Comparison of ENCODE assay signal across 22 cellular contexts in the genomic region with DNA sequence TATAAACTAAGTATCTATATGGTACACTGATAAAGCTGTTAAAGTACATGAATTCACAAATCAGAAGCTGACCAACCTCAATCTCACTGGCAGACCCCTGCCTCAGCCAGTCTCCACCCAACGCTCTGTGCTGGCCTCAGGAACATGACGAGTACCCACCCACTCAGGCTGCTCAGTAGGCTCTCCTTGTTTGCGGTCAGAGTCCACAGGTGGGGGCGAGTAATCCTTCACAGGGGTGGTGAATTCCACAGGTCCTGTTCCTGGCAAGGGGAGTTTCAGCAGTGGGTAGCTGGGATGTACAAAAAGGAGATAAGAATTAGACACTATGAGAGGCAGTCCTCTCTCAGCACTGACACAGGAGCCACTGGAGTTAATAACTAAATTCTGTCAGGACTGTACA. TPM values are rescaled to one million over a fixed set of nuclear protein-coding genes. Genes with fewer than 3 reads are reported as not detected.
DNase-seq lines count a peak whose midpoint lies in the region; ATAC-seq lines count a peak whose summit lies in the region.
"Had no signal": no experiment of that assay in that cellular context is flagged by ENCODE, and none has a peak within 500 bp of the region (broad histone marks: within the 10 kb centered on the region; RNA-seq: fewer than 3 reads in every experiment).

No MANE protein-coding gene starts in this region.

- no peak overlapping the region for H3K4me2 ChIP-seq in neuronal stem cell (ENCODE audit: insufficient read depth, low read length, poor library complexity, severe bottlenecking)

- no peak overlapping the region for H3K18ac ChIP-seq in neuronal stem cell (ENCODE audit: low read length)

- H3K27me3 ChIP-seq in mucosa of rectum (ENCODE audit: control insufficient read depth in 2 of 2, insufficient read depth in 2 of 2, low read length in 2 of 2) = no peaks in the 10 kb centered on the region
- H3K27me3 ChIP-seq in aorta (ENCODE audit: control insufficient read depth in 1 of 2, insufficient read depth in 2 of 2, low read length in 1 of 2) = no peaks in the 10 kb centered on the region
- no peaks in the 10 kb centered on the region for H3K27me3 ChIP-seq in neuronal stem cell (ENCODE audit: control insufficient read depth in 3 of 3, insufficient read depth in 3 of 3, low read depth in 1 of 3, low read length in 3 of 3)

- ATAC-seq in left colon (peak; percentile 79), aorta (ENCODE audit: low FRiP score) (no peak), GM19328 (IDR thresholded peaks at IDR 0.05; ENCODE audit: unreplicated experiment) (no peak), HG02763 (IDR thresholded peaks at IDR 0.05; ENCODE audit: unreplicated experiment) (no peak)
- ATAC-seq: PC-3 had no signal

- no peaks in the 10 kb centered on the region for H3K79me1 ChIP-seq in neuronal stem cell (ENCODE audit: low read depth, low read length)

- peaks cover 29 to 41% of the 10 kb centered on the region in 2 donors for H3K36me3 ChIP-seq in mucosa of rectum (ENCODE audit: control insufficient read depth in 2 of 2, insufficient read depth in 2 of 2, low read length in 2 of 2)
- H3K36me3 ChIP-seq in aorta (ENCODE audit: control insufficient read depth in 1 of 2, insufficient read depth in 2 of 2, low read length in 1 of 2) = peaks cover 3 to 10% of the 10 kb centered on the region in 2 donors
- peaks cover 23 to 64% of the 10 kb centered on the region in 2 donors for H3K36me3 ChIP-seq in neuronal stem cell (replicated peaks in 1 of 2; ENCODE audit: control insufficient read depth in 2 of 2, insufficient read depth in 2 of 2, low read length in 2 of 2)

- peaks cover 4% of the 10 kb centered on the region for H3K4me1 Mint-ChIP-seq in activated naive CD4-positive, alpha-beta T cell treated with anti-CD3 and anti-CD28 coated beads, Interleukin-2, amount 50 U/mL, for 24 hours
- H3K4me1 Mint-ChIP-seq: B cell had no signal

- H3K9me3 ChIP-seq in mucosa of rectum (ENCODE audit: control insufficient read depth in 2 of 2, low read length in 2 of 2) (no peaks in the 10 kb centered on the region), aorta (ENCODE audit: control insufficient read depth, low read length) (no peaks in the 10 kb centered on the region), neuronal stem cell (replicated peaks in 1 of 2; ENCODE audit: control insufficient read depth in 2 of 2, insufficient read depth in 1 of 2, low read depth in 1 of 2, low read length in 2 of 2) (peaks cover 0 to 13% of the 10 kb centered on the region in 2 donors)

- H2AK5ac ChIP-seq in neuronal stem cell (ENCODE audit: low read depth, low read length) = no peak overlapping the region

- H2AFZ ChIP-seq in neuronal stem cell (ENCODE audit: low read length) = no peak overlapping the region

- WGBS in aorta, 2 donors = 94% methylated on average over 4 of the region's 4 CpGs
- WGBS in neuronal stem cell (ENCODE audit: extremely low coverage in 2 of 2, insufficient read length in 2 of 2, insufficient replicate concordance in 1 of 2), 2 donors = no CpG with 5 or more reads among the region's 4 CpGs

- no peak overlapping the region for H2BK15ac ChIP-seq in neuronal stem cell (ENCODE audit: low read length)

- H2BK120ac ChIP-seq in neuronal stem cell (ENCODE audit: low read depth, low read length) = no peak overlapping the region

- no peaks in the 10 kb centered on the region for H3K9me3 Mint-ChIP-seq in activated naive CD4-positive, alpha-beta T cell treated with anti-CD3 and anti-CD28 coated beads, Interleukin-2, amount 50 U/mL, for 24 hours
- H3K9me3 Mint-ChIP-seq: CD4-positive, CD25-positive, alpha-beta regulatory T cell had no signal

- DNase-seq in activated naive CD4-positive, alpha-beta T cell treated with Interleukin-2 at 50 U/mL for 16 hours = no peak
- DNase-seq in left colon (peak; percentile 62 to 80), aorta (peak; percentile 12 to 43), neuronal stem cell (ENCODE audit: low spot score) (no peak)
- DNase-seq: 8988T; CD4-positive, CD25-positive, alpha-beta regulatory T cell; COR-L47; H7; IMR-90; NCI-H1417; NCI-H187; NCI-H226; NCI-H524; NCI-H82; PC-3; RPMI8226 had no signal

- no peak overlapping the region for H3K14ac ChIP-seq in neuronal stem cell (ENCODE audit: low read length)

- H3K9ac ChIP-seq in mucosa of rectum (ENCODE audit: low read depth in 1 of 2, low read length in 2 of 2) = peak overlapping the region; percentile 52 to 55
- no peak overlapping the region for H3K9ac ChIP-seq in neuronal stem cell (ENCODE audit: low read depth, low read length, poor library complexity)

- H3K4me1 ChIP-seq in mucosa of rectum (ENCODE audit: control insufficient read depth in 2 of 2, insufficient read depth in 2 of 2, low read length in 2 of 2) = peaks cover 23 to 38% of the 10 kb centered on the region in 2 donors
- H3K4me1 ChIP-seq in aorta (ENCODE audit: control insufficient read depth in 1 of 2, insufficient read depth in 2 of 2, low read length in 2 of 2) = no peaks in the 10 kb centered on the region
- H3K4me1 ChIP-seq in neuronal stem cell (ENCODE audit: control insufficient read depth in 2 of 2, insufficient read depth in 1 of 2, low read depth in 1 of 2, low read length in 2 of 2) = peaks cover 5 to 13% of the 10 kb centered on the region in 2 donors

- H3K27ac ChIP-seq in mucosa of rectum (ENCODE audit: low read depth in 2 of 2, low read length in 2 of 2) (peak overlapping the region; percentile 79 to 96), aorta (ENCODE audit: low read depth in 1 of 2, low read length in 2 of 2) (no peak overlapping the region), neuronal stem cell (replicated peaks; ENCODE audit: low read length) (no peak overlapping the region)
- H3K27ac ChIP-seq: HL-60 had no signal

- H2BK12ac ChIP-seq in neuronal stem cell (ENCODE audit: low read length) = no peak overlapping the region

- H3K4ac ChIP-seq in neuronal stem cell (ENCODE audit: low read length) = no peak overlapping the region

- H3K4me3 ChIP-seq in mucosa of rectum (ENCODE audit: low read length in 2 of 2) (no peak overlapping the region), aorta (ENCODE audit: low read length in 2 of 2) (no peak overlapping the region), neuronal stem cell (ENCODE audit: low read length in 2 of 2) (no peak overlapping the region)

- H3K23ac ChIP-seq in neuronal stem cell (ENCODE audit: low read depth, low read length, poor library complexity) = no peak overlapping the region

- no peaks in the 10 kb centered on the region for H3K27me3 Mint-ChIP-seq in activated naive CD4-positive, alpha-beta T cell treated with anti-CD3 and anti-CD28 coated beads, Interleukin-2, amount 50 U/mL, for 24 hours
- H3K27me3 Mint-ChIP-seq: B cell; CD4-positive, CD25-positive, alpha-beta regulatory T cell had no signal

- H3K36me3 Mint-ChIP-seq in activated naive CD4-positive, alpha-beta T cell treated with anti-CD3 and anti-CD28 coated beads, Interleukin-2, amount 50 U/mL, for 24 hours = peaks cover 13% of the 10 kb centered on the region

- intact Hi-C loops in left colon (cut with DNase I, micrococcal nuclease) (no loop called here), aorta (cut with DNase I) (no loop called here)

- H4K8ac ChIP-seq in neuronal stem cell (ENCODE audit: low read depth, low read length) = no peak overlapping the region

- peak overlapping the region; percentile 30 for H3K27ac Mint-ChIP-seq in activated naive CD4-positive, alpha-beta T cell treated with anti-CD3 and anti-CD28 coated beads, Interleukin-2, amount 50 U/mL, for 24 hours
- H3K27ac Mint-ChIP-seq: B cell had no signal

- no peak overlapping the region for H3K4me3 Mint-ChIP-seq in activated naive CD4-positive, alpha-beta T cell treated with anti-CD3 and anti-CD28 coated beads, Interleukin-2, amount 50 U/mL, for 24 hours
- H3K4me3 Mint-ChIP-seq: B cell; CD4-positive, CD25-positive, alpha-beta regulatory T cell had no signal

- H4K91ac ChIP-seq in neuronal stem cell (ENCODE audit: low read depth, low read length, poor library complexity) = no peak overlapping the region

- H2BK5ac ChIP-seq in neuronal stem cell (ENCODE audit: low read length) = no peak overlapping the region

RNA-seq across cellular contexts. Expression of a gene that starts 40.9 kb away (rescaled TPM):
- 100 to 1,000 TPM; 118 to 123 TPM for total RNA-seq in left colon
- total RNA-seq in aorta = 10 to 100 TPM; 57.4 to 66.1 TPM
- polyA plus RNA-seq in aorta = 10 to 100 TPM; 13.9 to 53.0 TPM
- 48.0 TPM for polyA plus RNA-seq in neuronal stem cell (2013, experiment 1 of 2)
- 48.5 TPM for polyA plus RNA-seq in neuronal stem cell (2013, experiment 2 of 2)

RNA-seq across cellular contexts. Expression of a gene that starts 54.0 kb away (rescaled TPM):
- total RNA-seq in left colon (10 to 100 TPM; 35.9 to 43.4 TPM), aorta (10 to 100 TPM; 38.9 to 44.0 TPM)
- polyA plus RNA-seq in aorta = 10 to 100 TPM in 1 of 2 donors, 1 to 10 TPM in 1; 7.1 to 17.7 TPM
- polyA plus RNA-seq in neuronal stem cell (2013, experiment 1 of 2) = 16.8 TPM
- polyA plus RNA-seq in neuronal stem cell (2013, experiment 2 of 2) = 16.8 TPM

Comparison
In these comparisons a context has a peak if more than half of its experiments do, and no peak if none do; other contexts are left out.
1. DNase-seq: peak in left colon (2 of 2) and aorta (2 of 2); none in activated naive CD4-positive, alpha-beta T cell treated with Interleukin-2 at 50 U/mL for 16 hours (single experiment) and neuronal stem cell (single experiment).
2. H3K27ac ChIP-seq: peak in mucosa of rectum (2 of 2); none in aorta (0 of 2) and neuronal stem cell (single experiment).